14 cellular contexts compared by ENCODE assay signal in genomic region chr18:44458777-44459176, GRCh38.
A peak's percentile ranks its signal among the peaks of the same experiment; 100 is the strongest.
DNase-seq lines count a peak whose midpoint lies in the region; FAIRE-seq and TF ChIP-seq lines count a peak whose summit lies in the region.
"Had no signal": no experiment of that assay in that cellular context is flagged by ENCODE, and none has a peak within 500 bp of the region (broad histone marks: within the 10 kb centered on the region; RNA-seq: fewer than 3 reads in every experiment).

No MANE protein-coding gene starts in this region.

- TF ChIP-seq CTCF in AG09309 (IDR thresholded peaks at IDR 0.05; ENCODE audit: control insufficient read depth, insufficient read depth, low read depth, low read length, missing control alignments), result peak; percentile 35
- peak; percentile 8 for TF ChIP-seq CTCF in bronchial epithelial cell (IDR thresholded peaks at IDR 0.05; ENCODE audit: insufficient read depth, low read length, severe bottlenecking)
- peak; percentile 18 for TF ChIP-seq CTCF in kidney epithelial cell (IDR thresholded peaks at IDR 0.05; ENCODE audit: insufficient read depth, low read length, poor library complexity, severe bottlenecking)
- no peak for TF ChIP-seq CTCF in spleen (IDR thresholded peaks at IDR 0.05 in 8 of 11, conservative IDR thresholded peaks at IDR 0.05 in 3 of 11)
- no peak for TF ChIP-seq CTCF in sigmoid colon (IDR thresholded peaks at IDR 0.05)

- intact Hi-C loops in spleen (cut with DNase I; ENCODE audit: low total_unique reads) (no loop called here), sigmoid colon (cut with DNase I) (no loop called here)

- no peak for TF ChIP-seq POLR2A in spleen (IDR thresholded peaks at IDR 0.05)
- no peak for TF ChIP-seq POLR2A in sigmoid colon (IDR thresholded peaks at IDR 0.05)

- H3K27ac ChIP-seq in spleen (no peak overlapping the region), sigmoid colon (no peak overlapping the region)
- H3K27ac ChIP-seq: C4-2B, SK-N-MC, upper lobe of right lung had no signal

- peak; percentile 76 for FAIRE-seq in bronchial epithelial cell (lab: Jason Lieb, UNC)

- WGBS in spleen, 5 donors, result 75 to 85% (median 77%) methylated on average over 2 of the region's 2 CpGs
- 63 to 79% methylated on average over 2 of the region's 2 CpGs for WGBS in sigmoid colon, 2 donors

- no peaks in the 10 kb centered on the region for H3K36me3 ChIP-seq in bronchial epithelial cell (ENCODE audit: control insufficient read depth, insufficient read depth, low read length)
- H3K36me3 ChIP-seq in kidney epithelial cell (ENCODE audit: control insufficient read depth, insufficient read depth, low read length), result no peaks in the 10 kb centered on the region
- H3K36me3 ChIP-seq in spleen, result no peaks in the 10 kb centered on the region
- no peaks in the 10 kb centered on the region for H3K36me3 ChIP-seq in sigmoid colon
- H3K36me3 ChIP-seq: upper lobe of right lung had no signal

- DNase-seq in AG09309 (ENCODE audit: low read depth) (peak; percentile 60), HT1080 (ENCODE audit: low read depth) (peak; percentile 77), bronchial epithelial cell (ENCODE audit: low read depth) (peak; percentile 92), kidney epithelial cell (ENCODE audit: low read depth) (peak; percentile 59), spleen (no peak), sigmoid colon (no peak)
- DNase-seq in activated CD8-positive, alpha-beta memory T cell treated with anti-CD3 and anti-CD28 coated beads, Interleukin-2, amount 50 U/mL, for 4 hours, result no peak
- no peak for DNase-seq in activated CD4-positive, CD25-positive, alpha-beta regulatory T cell (lab: John Stamatoyannopoulos, UW)
- DNase-seq: activated gamma-delta T cell treated with Interleukin-2 at 50 U/mL for 16 hours, dermis blood vessel endothelial cell, NCI-H1694, upper lobe of right lung had no signal

- H3K4me3 ChIP-seq in AG09309 (ENCODE audit: control insufficient read depth, low read depth, low read length) (no peak overlapping the region), bronchial epithelial cell (ENCODE audit: low read depth, low read length) (no peak overlapping the region), kidney epithelial cell (ENCODE audit: low read depth, low read length) (no peak overlapping the region), spleen (no peak overlapping the region), sigmoid colon (no peak overlapping the region)
- H3K4me3 ChIP-seq: SK-N-MC, upper lobe of right lung had no signal

- H3K27me3 ChIP-seq in bronchial epithelial cell (ENCODE audit: control insufficient read depth, insufficient read depth, low read length) (no peaks in the 10 kb centered on the region), kidney epithelial cell (ENCODE audit: control insufficient read depth, insufficient read depth, low read length) (no peaks in the 10 kb centered on the region), spleen (replicated peaks in 1 of 7) (no peaks in the 10 kb centered on the region), sigmoid colon (no peaks in the 10 kb centered on the region)
- H3K27me3 ChIP-seq: upper lobe of right lung had no signal

- H3K9me3 ChIP-seq in spleen (no peaks in the 10 kb centered on the region), sigmoid colon (no peaks in the 10 kb centered on the region)
- H3K9me3 ChIP-seq: upper lobe of right lung had no signal

- no peak for TF ChIP-seq EP300 in sigmoid colon (IDR thresholded peaks at IDR 0.05)

- H3K4me1 ChIP-seq in spleen, result no peaks in the 10 kb centered on the region
- H3K4me1 ChIP-seq in sigmoid colon, result peaks cover 0 to 7% (median 0%) of the 10 kb centered on the region in 4 donors
- H3K4me1 ChIP-seq: upper lobe of right lung had no signal

Comparison
In these comparisons a context has a peak if more than half of its experiments do, and no peak if none do; other contexts are left out.
1. DNase-seq: peak in AG09309 (single experiment), HT1080 (single experiment), bronchial epithelial cell (single experiment) and kidney epithelial cell (single experiment); none in activated CD8-positive, alpha-beta memory T cell treated with anti-CD3 and anti-CD28 coated beads, Interleukin-2, amount 50 U/mL, for 4 hours (single experiment), spleen (single experiment), activated CD4-positive, CD25-positive, alpha-beta regulatory T cell (0 of 4) and sigmoid colon (single experiment).
2. CTCF ChIP-seq: peak in AG09309 (single experiment), bronchial epithelial cell (single experiment) and kidney epithelial cell (single experiment); none in spleen (0 of 11) and sigmoid colon (0 of 4).